9 cellular contexts compared by ENCODE assay signal in genomic region chr1:220695426-220695825, GRCh38. TPM values are rescaled to one million over a fixed set of nuclear protein-coding genes. Genes with fewer than 3 reads are reported as not detected.
"Had no signal": no experiment of that assay in that cellular context is flagged by ENCODE, and none has a peak within 500 bp of the region (broad histone marks: within the 10 kb centered on the region; RNA-seq: fewer than 3 reads in every experiment).

No MANE protein-coding gene starts in this region.

- H3K36me3 ChIP-seq: HAP-1 had no signal

- H3K9me3 ChIP-seq: HAP-1 had no signal

- H2AFZ ChIP-seq: GM23248 had no signal

- ATAC-seq: HCT116, K562 had no signal

- H3K9ac ChIP-seq: GM23248 had no signal

- H3K4me3 ChIP-seq: GM23248, HAP-1, K562 had no signal

- DNase-seq: GM23248, GOT3, H7, HFFc6, IMR-90, KG1 had no signal

- H3K27ac ChIP-seq: GM23248 had no signal

RNA-seq across cellular contexts. Expression of gene C1orf115, which starts 5.3 kb away (rescaled TPM):
- polyA plus RNA-seq: K562 had no signal
